9 cellular contexts compared by ENCODE assay signal in genomic region chr16:17556276-17557052, GRCh38.
A peak's percentile ranks its signal among the peaks of the same experiment; 100 is the strongest.
DNase-seq lines count a peak whose midpoint lies in the region; ATAC-seq and TF ChIP-seq lines count a peak whose summit lies in the region.
"Had no signal": no experiment of that assay in that cellular context is flagged by ENCODE, and none has a peak within 500 bp of the region (broad histone marks: within the 10 kb centered on the region; RNA-seq: fewer than 3 reads in every experiment).

No MANE protein-coding gene starts in this region.

- intact Hi-C loops in activated naive CD4-positive, alpha-beta T cell treated with anti-CD3 and anti-CD28 coated beads for 36 hours (cut with micrococcal nuclease): loop anchor here (10.0 kb wide), 1 partner anchor 362 kb away; no protein-coding TSS in a partner anchor
- intact Hi-C loops in mammary epithelial cell (cut with micrococcal nuclease): loop anchor here (1.0 to 10.0 kb wide), 3 partner anchors 15 to 278 kb away; no protein-coding TSS in a partner anchor

- peak overlapping the region; percentile 27 for H3K4me2 ChIP-seq in mammary epithelial cell (ENCODE audit: insufficient read depth, low read depth, low read length)

- H3K79me2 ChIP-seq in mammary epithelial cell (ENCODE audit: insufficient read depth, low read length): no peaks in the 10 kb centered on the region

- no peaks in the 10 kb centered on the region for H3K36me3 ChIP-seq in mammary epithelial cell (ENCODE audit: insufficient read depth, low read length)

- TF ChIP-seq CTCF in mammary epithelial cell (conservative IDR thresholded peaks at IDR 0.05 in 1 of 2, IDR thresholded peaks at IDR 0.05 in 1 of 2; ENCODE audit: extremely low read depth in 1 of 2, insufficient read depth in 1 of 2, low read depth in 1 of 2, low read length in 2 of 2) (peak; percentile 50 to 66), osteocyte (IDR thresholded peaks at IDR 0.05) (peak; percentile 52)

- peak overlapping the region; percentile 8 for H3K27ac ChIP-seq in mammary epithelial cell (ENCODE audit: insufficient read depth, low read depth, low read length)

- H3K36me3 Mint-ChIP-seq in activated naive CD4-positive, alpha-beta T cell treated with anti-CD3 and anti-CD28 coated beads for 36 hours (ENCODE audit: low read depth): no peaks in the 10 kb centered on the region
- no peaks in the 10 kb centered on the region for H3K36me3 Mint-ChIP-seq in osteocyte (ENCODE audit: unreplicated experiment)
- H3K36me3 Mint-ChIP-seq: activated naive CD8-positive, alpha-beta T cell had no signal

- H3K27ac Mint-ChIP-seq in activated naive CD4-positive, alpha-beta T cell treated with anti-CD3 and anti-CD28 coated beads for 36 hours: no peak overlapping the region
- no peak overlapping the region for H3K27ac Mint-ChIP-seq in osteocyte (ENCODE audit: unreplicated experiment)
- H3K27ac Mint-ChIP-seq: activated naive CD8-positive, alpha-beta T cell had no signal

- in situ Hi-C loops in mammary epithelial cell (cut with MboI; ENCODE audit: low sequenced_read_pairs in 2 of 2): no loop called here

- H3K27me3 Mint-ChIP-seq in activated naive CD4-positive, alpha-beta T cell treated with anti-CD3 and anti-CD28 coated beads for 36 hours (ENCODE audit: low read depth): peaks cover 6% of the 10 kb centered on the region
- H3K27me3 Mint-ChIP-seq in osteocyte (ENCODE audit: unreplicated experiment): no peaks in the 10 kb centered on the region

- no peaks in the 10 kb centered on the region for H3K27me3 ChIP-seq in mammary epithelial cell (ENCODE audit: insufficient read depth, low read length)

- no peak for ATAC-seq in HG03442 (IDR thresholded peaks at IDR 0.05; ENCODE audit: unreplicated experiment)

- H2AFZ ChIP-seq in mammary epithelial cell (ENCODE audit: low read depth, low read length): no peak overlapping the region

- H4K20me1 ChIP-seq in mammary epithelial cell (ENCODE audit: insufficient read depth, low read length): no peaks in the 10 kb centered on the region

- no peaks in the 10 kb centered on the region for H3K9me3 ChIP-seq in mammary epithelial cell (replicated peaks; ENCODE audit: insufficient read depth, low read length)

- peaks cover 57% of the 10 kb centered on the region for H3K4me1 ChIP-seq in mammary epithelial cell (ENCODE audit: insufficient read depth, low read length)

- dilution Hi-C loops in mammary epithelial cell (cut with HindIII; ENCODE audit: low sequenced_read_pairs): loop anchor here (5.0 kb wide), 1 partner anchor 74 kb away; no protein-coding TSS in a partner anchor

- peaks cover 2% of the 10 kb centered on the region for H3K4me1 Mint-ChIP-seq in activated naive CD4-positive, alpha-beta T cell treated with anti-CD3 and anti-CD28 coated beads for 36 hours (ENCODE audit: low read depth)
- no peaks in the 10 kb centered on the region for H3K4me1 Mint-ChIP-seq in osteocyte (ENCODE audit: unreplicated experiment)

- no peak overlapping the region for H3K4me3 Mint-ChIP-seq in activated naive CD4-positive, alpha-beta T cell treated with anti-CD3 and anti-CD28 coated beads for 36 hours
- H3K4me3 Mint-ChIP-seq in osteocyte (ENCODE audit: unreplicated experiment): no peak overlapping the region
- H3K4me3 Mint-ChIP-seq: activated naive CD8-positive, alpha-beta T cell had no signal

- H3K9ac ChIP-seq in mammary epithelial cell (ENCODE audit: insufficient read depth, low read length): no peak overlapping the region

- H3K4me3 ChIP-seq in mammary epithelial cell (replicated peaks in 1 of 3; ENCODE audit: insufficient read depth in 1 of 3, low read depth in 2 of 3, low read length in 3 of 3): no peak overlapping the region

- no peaks in the 10 kb centered on the region for H3K9me3 Mint-ChIP-seq in activated naive CD4-positive, alpha-beta T cell treated with anti-CD3 and anti-CD28 coated beads for 36 hours
- H3K9me3 Mint-ChIP-seq in osteocyte (ENCODE audit: unreplicated experiment): peaks cover 2% of the 10 kb centered on the region

- BruUV-seq in mammary epithelial cell (replicated peaks; lab: Mats Ljungman, UMichigan): no TSS peak

- DNase-seq in activated naive CD4-positive, alpha-beta T cell treated with anti-CD3 and anti-CD28 coated beads for 36 hours: peak; percentile 8
- DNase-seq in activated naive CD4-positive, alpha-beta T cell (lab: John Stamatoyannopoulos, UW): no peak
- peak; percentile 6 for DNase-seq in NCI-H1694 treated with DMSO at 0.1 percent for 48 hours (lab: John Stamatoyannopoulos, UW)
- DNase-seq in mammary epithelial cell: peak; percentile 76
- no peak for DNase-seq in osteocyte (ENCODE audit: extremely low spot score, unreplicated experiment)
- DNase-seq in NCI-H446 treated with DMSO at 0.1 percent for 48 hours (lab: John Stamatoyannopoulos, UW): no peak
- no peak for DNase-seq in HK-2 (ENCODE audit: unreplicated experiment)

- CTCF ChIA-PET in activated naive CD4-positive, alpha-beta T cell treated with anti-CD3 and anti-CD28 coated beads for 36 hours (lab: Charles Lee): interaction anchor here (0.8 to 2.7 kb wide), 3 partner anchors 19 to 23 kb away, joined by 3 to 16 read pairs (median 3); no protein-coding TSS in a partner anchor
- CTCF ChIA-PET in mammary epithelial cell (lab: Charles Lee; ENCODE audit: low non-redundant PET): interaction anchor here (0.6 to 1.1 kb wide), 2 partner anchors 9 to 22 kb away, joined by 3 to 5 read pairs; no protein-coding TSS in a partner anchor

- 5% methylated on average over 6 of the region's 7 CpGs for WGBS in mammary epithelial cell (ENCODE audit: low coverage, missing lambda C conversion rate)

Comparison
In these comparisons a context has a peak if more than half of its experiments do, and no peak if none do; other contexts are left out.
1. DNase-seq: peak in activated naive CD4-positive, alpha-beta T cell treated with anti-CD3 and anti-CD28 coated beads for 36 hours (single experiment), NCI-H1694 treated with DMSO at 0.1 percent for 48 hours (single experiment) and mammary epithelial cell (single experiment); none in activated naive CD4-positive, alpha-beta T cell (0 of 4), osteocyte (single experiment), NCI-H446 treated with DMSO at 0.1 percent for 48 hours (single experiment) and HK-2 (single experiment).